In genomic region chr5:40683351-40683750, GRCh38 we compare ENCODE assay signal across 8 cellular contexts. TPM values are rescaled to one million over a fixed set of nuclear protein-coding genes. Genes with fewer than 3 reads are reported as not detected.
DNase-seq lines count a peak whose midpoint lies in the region; ATAC-seq and TF ChIP-seq lines count a peak whose summit lies in the region.

No MANE protein-coding gene starts in this region.

- dilution Hi-C loops in IMR-90 (cut with HindIII; ENCODE audit: low sequenced_read_pairs, unreplicated experiment): no loop called here

- H3K4me3 ChIP-seq in IMR-90 (ENCODE audit: insufficient read depth, low read depth, low read length) (0 out of 2 replicates have a peak overlapping the region, but pooled peaks have one; percentile 12), WI38 (ENCODE audit: low read depth, low read length) (peak overlapping the region; percentile 82), fibroblast of the aortic adventitia (ENCODE audit: low read depth, low read length) (peak overlapping the region; percentile 9), skeletal muscle tissue (ENCODE audit: low read length in 3 of 3) (peak overlapping the region; percentile 4 to 90 (median 85))

- H3K9ac ChIP-seq in IMR-90 (ENCODE audit: low read depth, low read length) (no peak overlapping the region; the same call in 1 of the 2 replicates), skeletal muscle tissue (ENCODE audit: low read depth in 1 of 3, low read length in 3 of 3) (peak overlapping the region in 2 of 3 donors; percentile 45 to 74)

- no peak overlapping the region for H2AK5ac ChIP-seq in IMR-90 (ENCODE audit: low read depth, low read length)

- intact Hi-C loops in IMR-90 (cut with micrococcal nuclease): loop anchor here (10.0 kb wide), 1 partner anchor 879 kb away; no protein-coding TSS in a partner anchor

- no peak overlapping the region for H4K91ac ChIP-seq in IMR-90 (ENCODE audit: insufficient read depth, low read depth, low read length)

- H2BK120ac ChIP-seq in IMR-90 (ENCODE audit: low read depth, low read length): 0 out of 2 replicates have a peak overlapping the region, but pooled peaks have one; percentile 28

- CTCF ChIA-PET in IMR-90 (lab: Yijun Ruan, JAX): interaction anchor here (1.1 to 1.5 kb wide), 2 partner anchors 967 to 970 kb away, joined by 3 to 4 read pairs; no protein-coding TSS in a partner anchor

- H3K4ac ChIP-seq in IMR-90 (ENCODE audit: low read depth, low read length): no peak overlapping the region

- no peak overlapping the region for H3K27ac ChIP-seq in IMR-90 (ENCODE audit: insufficient read depth, low read length)
- peak overlapping the region; percentile 75 for H3K27ac ChIP-seq in skeletal muscle tissue (ENCODE audit: low read depth, low read length)

- no peak overlapping the region for H4K5ac ChIP-seq in IMR-90 (ENCODE audit: low read depth, low read length)

- peaks cover 7% of the 10 kb centered on the region for H3K4me1 ChIP-seq in IMR-90 (ENCODE audit: control insufficient read depth, insufficient read depth, low read length)
- peaks cover 27 to 28% (median 27%) of the 10 kb centered on the region in 3 donors for H3K4me1 ChIP-seq in skeletal muscle tissue (ENCODE audit: control insufficient read depth in 3 of 3, insufficient read depth in 3 of 3, low read length in 3 of 3)

- POLR2A ChIA-PET in IMR-90 (lab: Charles Lee; ENCODE audit: unreplicated experiment): interaction anchor here (0.9 kb wide), 1 partner anchor 188 kb away, joined by 3 read pairs; no protein-coding TSS in a partner anchor

- no peak overlapping the region for H3K18ac ChIP-seq in IMR-90 (ENCODE audit: low read depth, low read length)

- H3K14ac ChIP-seq in IMR-90 (replicated peaks; ENCODE audit: low read depth, low read length): 0 out of 2 replicates have a peak overlapping the region, but pooled peaks have one; percentile 3

- ATAC-seq in IMR-90 (ENCODE audit: low read depth) (no peak), GM18505 (IDR thresholded peaks at IDR 0.05; ENCODE audit: unreplicated experiment) (no peak)

- TF ChIP-seq RAD21 in IMR-90 (IDR thresholded peaks at IDR 0.05; ENCODE audit: low read length): no peak

- no peak overlapping the region for H2BK15ac ChIP-seq in IMR-90 (ENCODE audit: low read depth, low read length)

- no peak overlapping the region for H4K8ac ChIP-seq in IMR-90 (ENCODE audit: low read depth in 2 of 2, low read length in 2 of 2)

- in situ Hi-C loops in IMR-90 (cut with MboI; ENCODE audit: low sequenced_read_pairs): loop anchor here (5.0 kb wide), 1 partner anchor 736 kb away; no protein-coding TSS in a partner anchor

- H2BK5ac ChIP-seq in IMR-90 (ENCODE audit: low read depth, low read length, poor library complexity, severe bottlenecking): no peak overlapping the region

- H2BK20ac ChIP-seq in IMR-90 (ENCODE audit: low read depth, low read length): no peak overlapping the region

- peaks cover 17 to 41% of the 10 kb centered on the region in 2 experiments for H3K79me1 ChIP-seq in IMR-90 (ENCODE audit: low read depth in 1 of 2, low read length in 2 of 2)

- DNase-seq in IMR-90 (no peak), fibroblast of the aortic adventitia (ENCODE audit: low read depth) (no peak), germinal center (ENCODE audit: low spot score) (no peak), iPS-NIHi11 (ENCODE audit: low spot score) (no peak), HUDEP-2 (lab: John Stamatoyannopoulos, UW; ENCODE audit: unreplicated experiment in 76 of 76) (no peak)

- TF ChIP-seq CTCF in IMR-90 (conservative IDR thresholded peaks at IDR 0.05; ENCODE audit: low read depth, low read length) (no peak), WI38 (IDR thresholded peaks at IDR 0.05; ENCODE audit: low read depth, low read length) (no peak), fibroblast of the aortic adventitia (IDR thresholded peaks at IDR 0.05; ENCODE audit: insufficient read depth, low read length) (no peak)

- H3K23ac ChIP-seq in IMR-90 (ENCODE audit: low read depth, low read length): peak overlapping the region; percentile 68; the same call in 1 of the 2 replicates

- TF ChIP-seq POLR2A in IMR-90 (IDR thresholded peaks at IDR 0.05; ENCODE audit: low read depth, low read length) (no peak), GM18505 (IDR thresholded peaks at IDR 0.05; ENCODE audit: borderline replicate concordance, extremely low read depth, insufficient read depth, insufficient read length) (no peak)

- no peak overlapping the region for H2AK9ac ChIP-seq in IMR-90 (replicated peaks; ENCODE audit: low read depth, low read length, poor library complexity)

- H4K20me1 ChIP-seq in IMR-90 (ENCODE audit: insufficient read depth, low read length): no peaks in the 10 kb centered on the region

- BruUV-seq in IMR-90 (replicated peaks; lab: Mats Ljungman, UMichigan): no TSS peak

- H3K9me3 ChIP-seq in IMR-90 (ENCODE audit: control insufficient read depth, insufficient read depth, low read length) (no peaks in the 10 kb centered on the region), skeletal muscle tissue (ENCODE audit: control insufficient read depth in 3 of 3, low read length in 3 of 3) (no peaks in the 10 kb centered on the region)

- no CpG with 5 or more reads among the region's 1 CpG for WGBS in IMR-90 (ENCODE audit: extremely low coverage in 2 of 2, insufficient read length in 1 of 2), 2 experiments

- H3K27me3 ChIP-seq in IMR-90 (ENCODE audit: control insufficient read depth, insufficient read depth, low read length): no peaks in the 10 kb centered on the region
- peaks cover 11 to 31% (median 25%) of the 10 kb centered on the region in 3 donors for H3K27me3 ChIP-seq in skeletal muscle tissue (ENCODE audit: control insufficient read depth in 3 of 3, insufficient read depth in 3 of 3, low read length in 3 of 3)

- H3K9me1 ChIP-seq in IMR-90 (ENCODE audit: insufficient read depth, low read length): no peaks in the 10 kb centered on the region

- H3K56ac ChIP-seq in IMR-90 (ENCODE audit: extremely low read depth, insufficient read depth, low read length): no peak overlapping the region

- peak overlapping the region; percentile 91; the same call in 1 of the 2 replicates for H3K4me2 ChIP-seq in IMR-90 (ENCODE audit: low read depth, low read length)

- H3K36me3 ChIP-seq in IMR-90 (ENCODE audit: control insufficient read depth, insufficient read depth, low read length) (no peaks in the 10 kb centered on the region), skeletal muscle tissue (ENCODE audit: control insufficient read depth in 3 of 3, insufficient read depth in 3 of 3, low read length in 3 of 3) (peaks cover 0 to 7% (median 0%) of the 10 kb centered on the region in 3 donors)

- H2AFZ ChIP-seq in IMR-90 (replicated peaks; ENCODE audit: low read length, poor library complexity): no peak overlapping the region

TF ChIP-seq in IMR-90, 13 proteins besides CTCF, POLR2A, EP300 and RAD21:
- TF ChIP-seq FOS (IDR thresholded peaks at IDR 0.05; ENCODE audit: low read depth, low read length) (no peak), CEBPB (IDR thresholded peaks at IDR 0.05; ENCODE audit: low read depth, low read length) (no peak), RCOR1 (IDR thresholded peaks at IDR 0.05; ENCODE audit: insufficient replicate concordance, low read length) (no peak), SMC3 (IDR thresholded peaks at IDR 0.05; ENCODE audit: low read depth, low read length) (no peak), MAZ (IDR thresholded peaks at IDR 0.05; ENCODE audit: borderline replicate concordance, low read depth, low read length) (no peak), CHD1 (IDR thresholded peaks at IDR 0.05; ENCODE audit: low read depth, low read length) (no peak), BHLHE40 (IDR thresholded peaks at IDR 0.05; ENCODE audit: low read depth, low read length) (no peak), NFE2L2 (IDR thresholded peaks at IDR 0.05; ENCODE audit: low read depth, low read length) (no peak), RFX5 (IDR thresholded peaks at IDR 0.05; ENCODE audit: low read depth, low read length) (no peak), ELK1 (IDR thresholded peaks at IDR 0.05; ENCODE audit: borderline replicate concordance, low read depth, low read length) (no peak), MXI1 (IDR thresholded peaks at IDR 0.05; ENCODE audit: borderline replicate concordance, low read depth, low read length) (no peak), MAFK (IDR thresholded peaks at IDR 0.05; ENCODE audit: low read depth, low read length) (no peak), USF2 (IDR thresholded peaks at IDR 0.05; ENCODE audit: low read depth, low read length) (no peak)

RNA-seq across cellular contexts. Expression of gene PTGER4, which starts 3.6 kb away (rescaled TPM):
- 7.9 and 10.6 TPM in 2 replicates for total RNA-seq in IMR-90 (2012; rRNA removed)
- 10.1 and 15.4 TPM in 2 replicates for polyA plus RNA-seq in IMR-90 (2012; rRNA removed)
- polyA plus RNA-seq in IMR-90 (2012; cell fraction: cytosol; rRNA removed): 9.9 and 20.9 TPM in 2 replicates
- polyA plus RNA-seq in IMR-90 (2012; cell fraction: nucleus; rRNA removed; ENCODE audit: low replicate concordance): 11.4 and 25.1 TPM in 2 replicates
- total RNA-seq in fibroblast of the aortic adventitia (ENCODE audit: low replicate concordance): 0.57 and 12.0 TPM in 2 replicates
- 10.4 TPM for total RNA-seq in skeletal muscle tissue

Comparison
In these comparisons a context has a peak if more than half of its experiments do, and no peak if none do; other contexts are left out.
1. H3K4me3 ChIP-seq: peak in every context shown above with its lines; median percentile 85 in skeletal muscle tissue; 82 in WI38; 12 in IMR-90; 9 in fibroblast of the aortic adventitia.